1 cellular context compared by ENCODE assay signal in the genomic region with DNA sequence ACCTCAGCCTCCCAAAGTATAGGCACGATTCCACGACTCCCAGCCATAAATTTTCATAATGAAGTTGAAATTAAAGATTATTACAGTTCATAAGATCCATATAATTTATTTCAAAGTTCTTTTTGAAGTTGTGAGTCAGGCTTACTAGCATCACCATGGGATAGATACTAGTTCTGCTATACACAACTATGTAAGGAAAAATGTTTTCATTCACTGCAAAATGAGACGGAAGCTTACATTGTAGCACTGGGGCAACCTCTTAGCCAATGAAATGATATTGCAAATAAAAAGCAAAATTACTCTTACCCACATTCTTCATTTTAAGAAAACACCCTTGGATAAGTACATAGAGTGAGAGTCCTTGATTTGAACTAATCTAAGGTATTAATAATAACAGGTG.
TF ChIP-seq lines count a peak whose summit lies in the region.

No MANE protein-coding gene starts in this region.

TF ChIP-seq in A549, 52 proteins besides CTCF, POLR2A, EP300 and RAD21 (continued from another document):
- TF ChIP-seq FOSL2 (IDR thresholded peaks at IDR 0.05) (no peak), FOSL2 (CRISPR knock-in tag; IDR thresholded peaks at IDR 0.05) (no peak), HEYL (CRISPR knock-in tag; IDR thresholded peaks at IDR 0.05) (no peak)
TF ChIP-seq in A549: peak in this region for 0.
